ENCODE assay signal across 9 cellular contexts in genomic region chr18:12882416-12882815, GRCh38. TPM values are rescaled to one million over a fixed set of nuclear protein-coding genes. Genes with fewer than 3 reads are reported as not detected.
DNase-seq lines count a peak whose midpoint lies in the region; ATAC-seq and TF ChIP-seq lines count a peak whose summit lies in the region.
"Had no signal": no experiment of that assay in that cellular context is flagged by ENCODE, and none has a peak within 500 bp of the region (broad histone marks: within the 10 kb centered on the region; RNA-seq: fewer than 3 reads in every experiment).

No MANE protein-coding gene starts in this region.

- TF ChIP-seq CTCF in VCaP (conservative IDR thresholded peaks at IDR 0.05) (no peak), fibroblast of the aortic adventitia (IDR thresholded peaks at IDR 0.05; ENCODE audit: insufficient read depth, low read length) (no peak)

- H3K27ac ChIP-seq in VCaP, result peak overlapping the region; percentile 95
- H3K27ac ChIP-seq in skin epidermis, result peak overlapping the region in 10 of 21 experiments; percentile 28 to 100 (median 99)

- ATAC-seq in GM19463 (IDR thresholded peaks at IDR 0.05; ENCODE audit: unreplicated experiment), result no peak

- peak; percentile 39 for DNase-seq in DMS 273 (lab: John Stamatoyannopoulos, UW; ENCODE audit: unreplicated experiment)
- DNase-seq in DMS 273 treated with DMSO at 0.1 percent for 48 hours (lab: John Stamatoyannopoulos, UW), result no peak
- DNase-seq in fibroblast of the aortic adventitia (ENCODE audit: low read depth), result peak; percentile 18
- no peak for DNase-seq in H4 (ENCODE audit: low spot score)
- no peak for DNase-seq in foreskin melanocyte
- DNase-seq: activated CD4-positive, alpha-beta T cell treated with anti-CD3 and anti-CD28 coated beads for 48 hours had no signal

- H3K4me3 ChIP-seq in fibroblast of the aortic adventitia (ENCODE audit: low read depth, low read length) (peak overlapping the region; percentile 86), skin epidermis (peak overlapping the region; percentile 73 to 94 (median 85))

RNA-seq across cellular contexts. Expression of gene PTPN2, which starts 1.6 kb away (rescaled TPM):
- 29.4 and 41.5 TPM in 2 replicates for total RNA-seq in fibroblast of the aortic adventitia (ENCODE audit: low replicate concordance)
- total RNA-seq in H4 (2014; rRNA removed; shearing (Covaris generic)), result 26.1 and 31.9 TPM in 2 replicates

Comparison
In these comparisons a context has a peak if more than half of its experiments do, and no peak if none do; other contexts are left out.
1. DNase-seq: peak in DMS 273 (single experiment) and fibroblast of the aortic adventitia (single experiment); none in DMS 273 treated with DMSO at 0.1 percent for 48 hours (single experiment), H4 (single experiment) and foreskin melanocyte (single experiment).